ENCODE assay signal across 1 cellular context in the genomic region with DNA sequence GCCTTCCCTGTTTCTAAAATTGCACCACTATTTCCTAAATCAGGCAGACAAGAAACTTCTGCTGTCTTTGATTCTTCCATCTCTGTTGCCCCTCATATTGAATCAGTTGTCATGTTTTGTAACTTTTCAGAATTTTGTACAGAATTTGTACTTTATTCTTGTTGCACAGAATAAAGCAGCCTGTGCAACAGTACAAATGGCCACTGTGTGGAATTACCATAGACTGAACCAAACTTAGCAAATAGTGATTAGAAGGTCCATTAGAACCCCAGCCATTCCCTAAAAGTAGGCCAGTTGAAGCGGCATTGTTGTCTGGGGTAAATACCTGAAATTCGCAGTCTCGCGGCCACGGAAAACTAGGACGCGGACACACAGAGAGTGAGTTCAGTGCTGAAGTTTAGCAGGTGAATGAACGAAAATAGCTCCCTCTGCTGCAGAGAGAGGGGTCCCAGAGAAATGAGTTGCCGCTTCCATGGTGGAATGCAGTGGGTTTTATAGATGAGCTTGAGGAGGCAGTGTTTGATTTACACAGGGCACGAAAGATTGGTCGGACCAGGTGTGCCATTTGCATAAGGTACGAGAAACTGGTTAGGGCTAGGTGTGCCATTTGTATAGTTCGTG.
TF ChIP-seq lines count a peak whose summit lies in the region.

No MANE protein-coding gene starts in this region.

TF ChIP-seq in IMR-90, 13 proteins besides CTCF, POLR2A, EP300 and RAD21 (continued from another document):
- TF ChIP-seq MAZ (IDR thresholded peaks at IDR 0.05; ENCODE audit: borderline replicate concordance, low read depth, low read length) = no peak
- TF ChIP-seq CEBPB (IDR thresholded peaks at IDR 0.05; ENCODE audit: low read depth, low read length) = no peak
- no peak for TF ChIP-seq SMC3 (IDR thresholded peaks at IDR 0.05; ENCODE audit: low read depth, low read length)
- TF ChIP-seq FOS (IDR thresholded peaks at IDR 0.05; ENCODE audit: low read depth, low read length) = no peak
TF ChIP-seq in IMR-90: peak in this region for 0.
